In genomic region chr2:18437909-18438308, GRCh38 we compare ENCODE assay signal across 23 cellular contexts.
DNase-seq lines count a peak whose midpoint lies in the region; ATAC-seq, FAIRE-seq and TF ChIP-seq lines count a peak whose summit lies in the region.
"Had no signal": no experiment of that assay in that cellular context is flagged by ENCODE, and none has a peak within 500 bp of the region (broad histone marks: within the 10 kb centered on the region; RNA-seq: fewer than 3 reads in every experiment).

No MANE protein-coding gene starts in this region.

- TF ChIP-seq RAD21 in HCT116 (IDR thresholded peaks at IDR 0.05; ENCODE audit: low read depth) (no peak), IMR-90 (IDR thresholded peaks at IDR 0.05; ENCODE audit: low read length) (no peak), GM12878 (IDR thresholded peaks at IDR 0.05; ENCODE audit: insufficient read depth, low read depth, low read length) (no peak)

- CTCF ChIA-PET in HCT116 (lab: Charles Lee) = no interaction called here
- CTCF ChIA-PET in HEK293 (lab: Yijun Ruan, JAX) = interaction anchor here (0.6 to 4.1 kb wide), 5 partner anchors 25 to 1599 kb away, joined by 3 to 19 read pairs (median 3); no protein-coding TSS in a partner anchor
- CTCF ChIA-PET in IMR-90 (lab: Yijun Ruan, JAX) = interaction anchor here (0.6 kb wide), 1 partner anchor 981 kb away, joined by 3 read pairs; no protein-coding TSS in a partner anchor
- CTCF ChIA-PET in GM12878 (lab: Yijun Ruan, JAX) = interaction anchor here (0.6 kb wide), 1 partner anchor 1231 kb away, joined by 4 read pairs; no protein-coding TSS in a partner anchor

- H3K4me3 ChIP-seq in HCT116 (replicated peaks in 1 of 2; ENCODE audit: low read depth in 1 of 2, low read length in 2 of 2) (no peak overlapping the region), HEK293 (ENCODE audit: low read depth, low read length) (no peak overlapping the region), IMR-90 (ENCODE audit: insufficient read depth, low read depth, low read length) (no peak overlapping the region), GM12878 (no peak overlapping the region)
- H3K4me3 ChIP-seq: BLaER1 treated with 17β-estradiol and CSF1 and Interleukin-3, amounts not matched to agents 10 nM and 100 nM had no signal

- H4K20me1 ChIP-seq in HCT116 (ENCODE audit: insufficient read depth) = no peaks in the 10 kb centered on the region
- H4K20me1 ChIP-seq in IMR-90 (ENCODE audit: insufficient read depth, low read length) = no peaks in the 10 kb centered on the region
- no peaks in the 10 kb centered on the region; the same call in 1 of the 2 replicates for H4K20me1 ChIP-seq in GM12878 (ENCODE audit: control insufficient read depth, insufficient read depth)
- H4K20me1 ChIP-seq: BLaER1 treated with 17β-estradiol and CSF1 and Interleukin-3, amounts not matched to agents 10 nM and 100 nM had no signal

- H4K5ac ChIP-seq in IMR-90 (ENCODE audit: low read depth, low read length) = no peak overlapping the region

- H2BK20ac ChIP-seq in IMR-90 (ENCODE audit: low read depth, low read length) = peak overlapping the region; percentile 64; the same call in 1 of the 2 replicates

- RAD21 ChIA-PET in HCT116 (lab: Charles Lee; ENCODE audit: low non-redundant PET in 1 of 2, low total read pairs in 2 of 2, uncharacterized antibody in 2 of 2, unreplicated experiment in 2 of 2) (no interaction called here), GM12878 (lab: Charles Lee; ENCODE audit: unreplicated experiment) (no interaction called here)

- peak overlapping the region; percentile 44; the same call in 2 of the 3 replicates for H2BK15ac ChIP-seq in IMR-90 (ENCODE audit: low read depth, low read length)

- peak overlapping the region; percentile 61; the same call in 1 of the 2 replicates for H3K14ac ChIP-seq in IMR-90 (replicated peaks; ENCODE audit: low read depth, low read length)

- H3K4me1 ChIP-seq in HCT116 (ENCODE audit: control insufficient read depth in 1 of 2, insufficient read depth in 2 of 2, low read length in 2 of 2) (no peaks in the 10 kb centered on the region), HEK293 (ENCODE audit: control insufficient read depth, insufficient read depth, low read length) (no peaks in the 10 kb centered on the region), IMR-90 (ENCODE audit: control insufficient read depth, insufficient read depth, low read length) (peaks cover 11% of the 10 kb centered on the region), GM12878 (ENCODE audit: control insufficient read depth, insufficient read depth, low read length) (no peaks in the 10 kb centered on the region)
- H3K4me1 ChIP-seq: Caco-2 had no signal

- in situ Hi-C loops in IMR-90 (cut with MboI; ENCODE audit: low sequenced_read_pairs) (loop anchor here (10.0 kb wide), 3 partner anchors 307 to 1417 kb away; no protein-coding TSS in a partner anchor), GM12878 (cut with MboI) (no loop called here), ACHN (cut with HindIII; ENCODE audit: low pct_ligation_motif_present, low pct_unique_long_range_greater_than_20kb, low sequenced_read_pairs) (no loop called here)

- no peak overlapping the region for H3K56ac ChIP-seq in IMR-90 (ENCODE audit: extremely low read depth, insufficient read depth, low read length)

- H2AFZ ChIP-seq in HCT116 (ENCODE audit: low read depth, low read length, poor library complexity, severe bottlenecking) (no peak overlapping the region), IMR-90 (replicated peaks; ENCODE audit: low read length, poor library complexity) (no peak overlapping the region), GM12878 (ENCODE audit: control insufficient read depth, low read depth, low read length) (no peak overlapping the region)

- H3K79me1 ChIP-seq in IMR-90 (ENCODE audit: low read depth in 1 of 2, low read length in 2 of 2) = no peaks in the 10 kb centered on the region

- intact Hi-C loops in HCT116 (cut with micrococcal nuclease) = loop anchor here (5.0 kb wide), 1 partner anchor 1424 kb away; no protein-coding TSS in a partner anchor
- intact Hi-C loops in IMR-90 (cut with micrococcal nuclease) = loop anchor here (5.0 to 10.0 kb wide), 3 partner anchors 687 to 1424 kb away; no protein-coding TSS in a partner anchor
- intact Hi-C loops in GM12878 (cut with micrococcal nuclease; ENCODE audit: unreplicated experiment) = no loop called here

- H2AK9ac ChIP-seq in IMR-90 (replicated peaks; ENCODE audit: low read depth, low read length, poor library complexity) = no peak overlapping the region

- no peak overlapping the region; a peak in 1 of 4 replicates for H4K8ac ChIP-seq in IMR-90 (ENCODE audit: low read depth in 2 of 2, low read length in 2 of 2)

- no peak for FAIRE-seq in GM12878 (lab: Jason Lieb, UNC)
- FAIRE-seq: A204.1, D721Med, G401.6, GM12892, GM18507 had no signal

- dilution Hi-C loops in IMR-90 (cut with HindIII; ENCODE audit: low sequenced_read_pairs, unreplicated experiment) = no loop called here

- H3K9ac ChIP-seq in HCT116 (ENCODE audit: low read length) = no peak overlapping the region
- no peak overlapping the region for H3K9ac ChIP-seq in IMR-90 (ENCODE audit: low read depth, low read length)
- no peak overlapping the region for H3K9ac ChIP-seq in GM12878 (ENCODE audit: control insufficient read depth, insufficient read depth, low read length)
- H3K9ac ChIP-seq: BLaER1 treated with 17β-estradiol and CSF1 and Interleukin-3, amounts not matched to agents 10 nM and 100 nM had no signal

- H3K9me1 ChIP-seq in IMR-90 (ENCODE audit: insufficient read depth, low read length) = peaks cover 6% of the 10 kb centered on the region; the same call in 1 of the 2 replicates

- SMC1A ChIA-PET in GM12878 (lab: Charles Lee; ENCODE audit: uncharacterized antibody, unreplicated experiment) = no interaction called here

- TF ChIP-seq POLR2A in HCT116 (IDR thresholded peaks at IDR 0.05; ENCODE audit: borderline replicate concordance, extremely low read depth, insufficient read depth, insufficient read length) (no peak), IMR-90 (IDR thresholded peaks at IDR 0.05; ENCODE audit: low read depth, low read length) (no peak), GM12878 (IDR thresholded peaks at IDR 0.05; ENCODE audit: low read depth, low read length) (no peak)

- peak overlapping the region; percentile 44 for H3K4ac ChIP-seq in IMR-90 (ENCODE audit: low read depth, low read length)

- H3K79me2 ChIP-seq in HCT116 (ENCODE audit: insufficient read depth, low read length) (no peaks in the 10 kb centered on the region), GM12878 (ENCODE audit: control insufficient read depth, insufficient read depth, low read length) (no peaks in the 10 kb centered on the region)

- peak overlapping the region; percentile 44 for H2BK120ac ChIP-seq in IMR-90 (ENCODE audit: low read depth, low read length)

- no peak overlapping the region for H2BK5ac ChIP-seq in IMR-90 (ENCODE audit: low read depth, low read length, poor library complexity, severe bottlenecking)

- 0 out of 2 replicates have a peak overlapping the region, but pooled peaks have one; percentile 5 for H4K91ac ChIP-seq in IMR-90 (ENCODE audit: insufficient read depth, low read depth, low read length)

- H3K27me3 ChIP-seq in HCT116 (ENCODE audit: insufficient read depth, low read length) (peaks cover 31% of the 10 kb centered on the region), IMR-90 (ENCODE audit: control insufficient read depth, insufficient read depth, low read length) (no peaks in the 10 kb centered on the region), GM12878 (replicated peaks in 1 of 2; ENCODE audit: control insufficient read depth in 2 of 2, insufficient read depth in 2 of 2, low read length in 1 of 2) (no peaks in the 10 kb centered on the region)
- H3K27me3 ChIP-seq: BLaER1 treated with 17β-estradiol and CSF1 and Interleukin-3, amounts not matched to agents 10 nM and 100 nM had no signal

- H3K36me3 ChIP-seq in HCT116 (ENCODE audit: control insufficient read depth in 1 of 2, insufficient read depth in 2 of 2, low read length in 2 of 2) = no peaks in the 10 kb centered on the region
- H3K36me3 ChIP-seq in HEK293 (ENCODE audit: control insufficient read depth in 2 of 2, insufficient read depth in 1 of 2, low read length in 2 of 2) = no peaks in the 10 kb centered on the region
- no peaks in the 10 kb centered on the region for H3K36me3 ChIP-seq in IMR-90 (ENCODE audit: control insufficient read depth, insufficient read depth, low read length)
- H3K36me3 ChIP-seq in GM12878 (ENCODE audit: control insufficient read depth in 2 of 2, insufficient read depth in 2 of 2, low read length in 1 of 2) = no peaks in the 10 kb centered on the region
- H3K36me3 ChIP-seq: BLaER1 treated with 17β-estradiol and CSF1 and Interleukin-3, amounts not matched to agents 10 nM and 100 nM had no signal

- peak overlapping the region; percentile 23; the same call in 1 of the 2 replicates for H2AK5ac ChIP-seq in IMR-90 (ENCODE audit: low read depth, low read length)

- ATAC-seq in HCT116 (no peak), IMR-90 (ENCODE audit: low read depth) (no peak), GM12878 (no peak), GM19463 (IDR thresholded peaks at IDR 0.05; ENCODE audit: unreplicated experiment) (no peak)
- ATAC-seq: CD8-positive, alpha-beta T cell had no signal

- H3K27ac ChIP-seq in HCT116 (ENCODE audit: low read depth, low read length) (no peak overlapping the region), HEK293 (ENCODE audit: extremely low read depth, low read depth, low read length) (no peak overlapping the region), IMR-90 (ENCODE audit: insufficient read depth, low read length) (no peak overlapping the region), GM12878 (ENCODE audit: control insufficient read depth, insufficient read depth) (no peak overlapping the region)
- H3K27ac ChIP-seq: BLaER1 treated with 17β-estradiol and CSF1 and Interleukin-3, amounts not matched to agents 10 nM and 100 nM; C4-2B had no signal

- peak overlapping the region; percentile 36; the same call in 1 of the 2 replicates for H3K18ac ChIP-seq in IMR-90 (ENCODE audit: low read depth, low read length)

- WGBS in IMR-90 (ENCODE audit: extremely low coverage in 2 of 2, insufficient read length in 1 of 2), 2 experiments = 86% methylated on average over 1 of the region's 2 CpGs; no CpG with 5 or more reads in 1 of the 2 experiments
- WGBS in GM12878 (ENCODE audit: insufficient coverage, insufficient replicate concordance, low lambda C conversion rate, missing lambda C conversion rate) = 0% methylated on average over 2 of the region's 2 CpGs

- BruUV-seq in HCT116 (replicated peaks; lab: Mats Ljungman, UMichigan) (no TSS peak), IMR-90 (replicated peaks; lab: Mats Ljungman, UMichigan) (no TSS peak), GM12878 (replicated peaks; lab: Mats Ljungman, UMichigan) (no TSS peak)

- no peak overlapping the region for H3K4me2 ChIP-seq in HCT116 (ENCODE audit: low read length)
- no peak overlapping the region for H3K4me2 ChIP-seq in IMR-90 (ENCODE audit: low read depth, low read length)
- no peak overlapping the region for H3K4me2 ChIP-seq in GM12878 (ENCODE audit: control insufficient read depth, insufficient read depth)
- H3K4me2 ChIP-seq: BLaER1 treated with 17β-estradiol and CSF1 and Interleukin-3, amounts not matched to agents 10 nM and 100 nM had no signal

- TF ChIP-seq EP300 in GM12878 (IDR thresholded peaks at IDR 0.05; ENCODE audit: borderline replicate concordance in 1 of 2, control insufficient read depth in 1 of 2, low read depth in 2 of 2, low read length in 2 of 2) = no peak

- TF ChIP-seq CTCF in HCT116 (IDR thresholded peaks at IDR 0.05 in 2 of 3, conservative IDR thresholded peaks at IDR 0.05 in 1 of 3; ENCODE audit: borderline replicate concordance in 1 of 3, insufficient read depth in 1 of 3, low read depth in 2 of 3, low read length in 2 of 3) (no peak), HEK293 (tag by site-specific recombination; IDR thresholded peaks at IDR 0.05) (no peak), IMR-90 (conservative IDR thresholded peaks at IDR 0.05; ENCODE audit: low read depth, low read length) (no peak), GM12878 (IDR thresholded peaks at IDR 0.05 in 2 of 3, conservative IDR thresholded peaks at IDR 0.05 in 1 of 3; ENCODE audit: control insufficient read depth in 2 of 3, extremely low read depth in 1 of 3, insufficient read depth in 1 of 3, low read depth in 3 of 3, low read length in 3 of 3) (no peak)

- no peak overlapping the region for H3K23ac ChIP-seq in IMR-90 (ENCODE audit: low read depth, low read length)

- POLR2A ChIA-PET in HCT116 (lab: Charles Lee) (no interaction called here), HEK293 (lab: Yijun Ruan, JAX) (no interaction called here), IMR-90 (lab: Charles Lee; ENCODE audit: unreplicated experiment) (no interaction called here), GM12878 (lab: Charles Lee) (no interaction called here)

- H3K9me2 ChIP-seq in HCT116 (ENCODE audit: insufficient read depth) = no peaks in the 10 kb centered on the region

- DNase-seq in HCT116 (ENCODE audit: low read depth, low spot score) (no peak), IMR-90 (no peak), GM12878 (ENCODE audit: low read depth, low spot score) (no peak), NCI-H748 treated with DMSO at 0.1 percent for 48 hours (lab: John Stamatoyannopoulos, UW) (no peak), ACHN (no peak), NCI-H2081 treated with DMSO at 0.1 percent for 48 hours (lab: John Stamatoyannopoulos, UW) (no peak)
- DNase-seq: 8988T; AML-193; Caco-2; Calu3; CD4-positive, alpha-beta T cell; CD8-positive, alpha-beta T cell; DMS79 treated with DMSO at 0.1 percent for 48 hours; GF-D8 had no signal

- H3K9me3 ChIP-seq in HCT116 (ENCODE audit: control insufficient read depth in 1 of 2, insufficient read depth in 1 of 2, low read depth in 1 of 2, low read length in 2 of 2) (no peaks in the 10 kb centered on the region), HEK293 (ENCODE audit: control insufficient read depth, insufficient read depth, low read depth, low read length) (no peaks in the 10 kb centered on the region), IMR-90 (ENCODE audit: control insufficient read depth, insufficient read depth, low read length) (no peaks in the 10 kb centered on the region), GM12878 (replicated peaks; ENCODE audit: control insufficient read depth, insufficient read depth, low read length) (no peaks in the 10 kb centered on the region)
- H3K9me3 ChIP-seq: Caco-2 had no signal
